In genomic region chr3:45595364-45596154, GRCh38 we compare ENCODE assay signal across 8 cellular contexts. TPM values are rescaled to one million over a fixed set of nuclear protein-coding genes. Genes with fewer than 3 reads are reported as not detected.
A peak's percentile ranks its signal among the peaks of the same experiment; 100 is the strongest.
DNase-seq lines count a peak whose midpoint lies in the region; FAIRE-seq and TF ChIP-seq lines count a peak whose summit lies in the region.

No MANE protein-coding gene starts in this region.

- H3K4me1 ChIP-seq in BLaER1, result peaks cover 73% of the 10 kb centered on the region
- 0 out of 2 replicates have a peak, but pooled peaks cover 2% of the 10 kb centered on the region for H3K4me1 ChIP-seq in HEK293 (ENCODE audit: control insufficient read depth, insufficient read depth, low read length)
- H3K4me1 ChIP-seq in astrocyte (ENCODE audit: insufficient read depth, low read length), result peaks cover 41% of the 10 kb centered on the region
- H3K4me1 ChIP-seq in mesenchymal stem cell (ENCODE audit: control insufficient read depth, insufficient read depth, low read depth, low read length), result peaks cover 47% of the 10 kb centered on the region

- H3K9me3 Mint-ChIP-seq in astrocyte (ENCODE audit: unreplicated experiment), result no peaks in the 10 kb centered on the region

- peak overlapping the region; percentile 26 for H3K27ac Mint-ChIP-seq in astrocyte (ENCODE audit: unreplicated experiment)

- POLR2A ChIA-PET in HEK293 (lab: Yijun Ruan, JAX), result interaction anchor here (1.2 to 1.5 kb wide), 2 partner anchors 17 to 94 kb away, joined by 3 read pairs; partner anchors contain the start of gene SACM1L

- H4K91ac ChIP-seq in mesenchymal stem cell (ENCODE audit: low read length), result no peak overlapping the region

- peak overlapping the region; percentile 94 for H3K27ac ChIP-seq in BLaER1
- no peak overlapping the region for H3K27ac ChIP-seq in HEK293 (ENCODE audit: extremely low read depth, low read depth, low read length)
- no peak overlapping the region for H3K27ac ChIP-seq in astrocyte (ENCODE audit: low read depth, low read length)
- peak overlapping the region; percentile 26 for H3K27ac ChIP-seq in mesenchymal stem cell (ENCODE audit: low read length, poor library complexity, severe bottlenecking)

- peak overlapping the region; percentile 96 for H3K9ac ChIP-seq in BLaER1
- H3K9ac ChIP-seq in astrocyte (ENCODE audit: low read length), result peak overlapping the region; percentile 52
- H3K9ac ChIP-seq in mesenchymal stem cell (ENCODE audit: low read length), result peak overlapping the region; percentile 88

- H4K8ac ChIP-seq in mesenchymal stem cell (ENCODE audit: low read length), result no peak overlapping the region

- peak overlapping the region; percentile 0 to 41 for H3K4ac ChIP-seq in mesenchymal stem cell (ENCODE audit: low read depth in 1 of 2, low read length in 2 of 2)

- H3K36me3 ChIP-seq in BLaER1 (peaks cover 22% of the 10 kb centered on the region), HEK293 (ENCODE audit: control insufficient read depth in 2 of 2, insufficient read depth in 1 of 2, low read length in 2 of 2) (peaks cover 0 to 25% of the 10 kb centered on the region in 2 experiments; a peak in 1 of 3 replicates), astrocyte (ENCODE audit: insufficient read depth, low read length) (peaks cover 6% of the 10 kb centered on the region), mesenchymal stem cell (ENCODE audit: control insufficient read depth in 1 of 2, insufficient read depth in 2 of 2, low read depth in 1 of 2, low read length in 2 of 2) (peaks cover 2 to 14% of the 10 kb centered on the region in 2 experiments)

- H2BK5ac ChIP-seq in mesenchymal stem cell (ENCODE audit: low read depth, low read length, poor library complexity, severe bottlenecking), result no peak overlapping the region

- no peak overlapping the region for H2BK120ac ChIP-seq in mesenchymal stem cell (ENCODE audit: low read depth, low read length)

- H2AK5ac ChIP-seq in mesenchymal stem cell (ENCODE audit: low read length, severe bottlenecking), result peak overlapping the region; percentile 19

- peaks cover 64% of the 10 kb centered on the region for H3K79me2 ChIP-seq in astrocyte (ENCODE audit: insufficient read depth, low read length)

- H3K36me3 Mint-ChIP-seq in astrocyte (ENCODE audit: low read depth, unreplicated experiment), result peaks cover 7% of the 10 kb centered on the region

- H2AFZ ChIP-seq in astrocyte (ENCODE audit: low read depth, low read length) (no peak overlapping the region), mesenchymal stem cell (ENCODE audit: low read depth, low read length) (no peak overlapping the region)

- no peaks in the 10 kb centered on the region for H3K27me3 ChIP-seq in BLaER1
- no peaks in the 10 kb centered on the region for H3K27me3 ChIP-seq in astrocyte (ENCODE audit: insufficient read depth, low read length)
- no peaks in the 10 kb centered on the region for H3K27me3 ChIP-seq in mesenchymal stem cell (ENCODE audit: control insufficient read depth in 1 of 2, insufficient read depth in 1 of 2, low read length in 2 of 2)

- H3K79me1 ChIP-seq in mesenchymal stem cell (replicated peaks; ENCODE audit: low read length, poor library complexity, severe bottlenecking), result peaks cover 2% of the 10 kb centered on the region

- peak overlapping the region; percentile 87 for H3K4me3 Mint-ChIP-seq in astrocyte (ENCODE audit: unreplicated experiment)

- no peak overlapping the region for H3K18ac ChIP-seq in mesenchymal stem cell (ENCODE audit: low read depth in 1 of 2, low read length in 2 of 2)

- CTCF ChIA-PET in HEK293 (lab: Yijun Ruan, JAX), result interaction anchor here (0.6 to 2.1 kb wide), 5 partner anchors 12 to 64 kb away, joined by 3 to 8 read pairs (median 6); no protein-coding TSS in a partner anchor

- H4K20me1 ChIP-seq in BLaER1 (peaks cover 60% of the 10 kb centered on the region), astrocyte (ENCODE audit: insufficient read depth, low read length) (peaks cover 53% of the 10 kb centered on the region)

- WGBS in mesenchymal stem cell, result 93% methylated on average over 15 of the region's 15 CpGs

- H3K23ac ChIP-seq in mesenchymal stem cell (ENCODE audit: low read length in 2 of 2), result no peak overlapping the region

- TF ChIP-seq CTCF in HEK293 (tag by site-specific recombination; IDR thresholded peaks at IDR 0.05) (no peak), astrocyte (IDR thresholded peaks at IDR 0.05; ENCODE audit: insufficient read depth, low read depth, low read length) (no peak)

- no peaks in the 10 kb centered on the region for H3K27me3 Mint-ChIP-seq in astrocyte (ENCODE audit: low read depth, unreplicated experiment)

- H3K4me3 ChIP-seq in BLaER1, result peak overlapping the region; percentile 91
- peak overlapping the region; percentile 12 for H3K4me3 ChIP-seq in HEK293 (ENCODE audit: low read depth, low read length)
- peak overlapping the region; percentile 53 for H3K4me3 ChIP-seq in astrocyte (ENCODE audit: insufficient read depth, low read depth, low read length)
- H3K4me3 ChIP-seq in mesenchymal stem cell (ENCODE audit: insufficient read depth in 1 of 2, low read depth in 1 of 2, low read length in 2 of 2), result peak overlapping the region; percentile 2 to 87

- peaks cover 33% of the 10 kb centered on the region for H3K4me1 Mint-ChIP-seq in astrocyte (ENCODE audit: low read depth, unreplicated experiment)

- no peak overlapping the region for H2BK15ac ChIP-seq in mesenchymal stem cell (ENCODE audit: low read depth, poor library complexity, severe bottlenecking)

- H3K14ac ChIP-seq in mesenchymal stem cell (ENCODE audit: low read length in 2 of 2), result peak overlapping the region in 1 of 2 experiments; percentile 29

- DNase-seq in astrocyte (ENCODE audit: low read depth) (no peak), mesenchymal stem cell (no peak), occipital lobe (lab: John Stamatoyannopoulos, UW) (no peak), NCI-H446 (lab: John Stamatoyannopoulos, UW) (no peak), SKM-1 (lab: John Stamatoyannopoulos, UW; ENCODE audit: unreplicated experiment) (no peak), kidney tubule cell (ENCODE audit: low spot score) (no peak)

- H3K4me2 ChIP-seq in BLaER1, result peak overlapping the region; percentile 100
- peak overlapping the region; percentile 91 for H3K4me2 ChIP-seq in astrocyte (ENCODE audit: low read length)
- H3K4me2 ChIP-seq in mesenchymal stem cell (ENCODE audit: low read length, poor library complexity, severe bottlenecking), result peak overlapping the region; percentile 20

- no peak for FAIRE-seq in astrocyte (lab: Jason Lieb, UNC)

- H3K9me3 ChIP-seq in BLaER1 (peaks cover 11% of the 10 kb centered on the region), HEK293 (ENCODE audit: control insufficient read depth, insufficient read depth, low read depth, low read length) (no peaks in the 10 kb centered on the region), astrocyte (ENCODE audit: insufficient read depth, low read depth, low read length) (no peaks in the 10 kb centered on the region), mesenchymal stem cell (ENCODE audit: control insufficient read depth, low read length) (no peaks in the 10 kb centered on the region)

- peak overlapping the region in 1 of 2 experiments; percentile 30 for H2BK12ac ChIP-seq in mesenchymal stem cell (ENCODE audit: low read length in 2 of 2)

TF ChIP-seq in HEK293, 187 proteins besides CTCF, POLR2A, EP300 and RAD21:
- TF ChIP-seq ZNF596 (tag by site-specific recombination; IDR thresholded peaks at IDR 0.05) (no peak), ZNF623 (tag by site-specific recombination; IDR thresholded peaks at IDR 0.05) (no peak), ZNF473 (tag by site-specific recombination; IDR thresholded peaks at IDR 0.05) (no peak), YY2 (tag by site-specific recombination; IDR thresholded peaks at IDR 0.05) (no peak), ZSCAN30 (tag by site-specific recombination; IDR thresholded peaks at IDR 0.05) (no peak), ZNF670 (tag by site-specific recombination; IDR thresholded peaks at IDR 0.05; ENCODE audit: low read depth) (no peak), KLF1 (tag by site-specific recombination; IDR thresholded peaks at IDR 0.05) (no peak), ZIC2 (tag by site-specific recombination; IDR thresholded peaks at IDR 0.05) (peak; percentile 6; the same call in 1 of the 2 replicates), HOXC10 (CRISPR knock-in tag; IDR thresholded peaks at IDR 0.05) (no peak), ZNF138 (tag by site-specific recombination; IDR thresholded peaks at IDR 0.05; ENCODE audit: borderline replicate concordance) (no peak), ZNF223 (tag by site-specific recombination; IDR thresholded peaks at IDR 0.05) (no peak), GLIS2 (tag by site-specific recombination; IDR thresholded peaks at IDR 0.05) (0 out of 2 replicates have a peak, but pooled peaks have one; percentile 13), ZNF677 (tag by site-specific recombination; IDR thresholded peaks at IDR 0.05) (no peak)
- TF ChIP-seq, protein P1, sequence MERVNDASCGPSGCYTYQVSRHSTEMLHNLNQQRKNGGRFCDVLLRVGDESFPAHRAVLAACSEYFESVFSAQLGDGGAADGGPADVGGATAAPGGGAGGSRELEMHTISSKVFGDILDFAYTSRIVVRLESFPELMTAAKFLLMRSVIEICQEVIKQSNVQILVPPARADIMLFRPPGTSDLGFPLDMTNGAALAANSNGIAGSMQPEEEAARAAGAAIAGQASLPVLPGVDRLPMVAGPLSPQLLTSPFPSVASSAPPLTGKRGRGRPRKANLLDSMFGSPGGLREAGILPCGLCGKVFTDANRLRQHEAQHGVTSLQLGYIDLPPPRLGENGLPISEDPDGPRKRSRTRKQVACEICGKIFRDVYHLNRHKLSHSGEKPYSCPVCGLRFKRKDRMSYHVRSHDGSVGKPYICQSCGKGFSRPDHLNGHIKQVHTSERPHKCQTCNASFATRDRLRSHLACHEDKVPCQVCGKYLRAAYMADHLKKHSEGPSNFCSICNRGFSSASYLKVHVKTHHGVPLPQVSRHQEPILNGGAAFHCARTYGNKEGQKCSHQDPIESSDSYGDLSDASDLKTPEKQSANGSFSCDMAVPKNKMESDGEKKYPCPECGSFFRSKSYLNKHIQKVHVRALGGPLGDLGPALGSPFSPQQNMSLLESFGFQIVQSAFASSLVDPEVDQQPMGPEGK (tag by site-specific recombination; IDR thresholded peaks at IDR 0.05), result no peak
- TF ChIP-seq, protein P2, sequence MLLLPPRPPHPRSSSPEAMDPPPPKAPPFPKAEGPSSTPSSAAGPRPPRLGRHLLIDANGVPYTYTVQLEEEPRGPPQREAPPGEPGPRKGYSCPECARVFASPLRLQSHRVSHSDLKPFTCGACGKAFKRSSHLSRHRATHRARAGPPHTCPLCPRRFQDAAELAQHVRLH (tag by site-specific recombination; IDR thresholded peaks at IDR 0.05), result no peak

RNA-seq across cellular contexts. Expression of gene LIMD1, which starts 1.0 kb away (rescaled TPM):
- total RNA-seq in astrocyte (27.2 and 28.4 TPM in 2 replicates), occipital lobe (6.7 TPM)
- polyA plus RNA-seq in mesenchymal stem cell (2013, experiment 1 of 2), result 9.4 TPM
- 8.4 TPM for polyA plus RNA-seq in mesenchymal stem cell (2013, experiment 2 of 2)

Comparison
In these comparisons a context has a peak if more than half of its experiments do, and no peak if none do; other contexts are left out.
1. H3K27ac ChIP-seq: peak in BLaER1 (single experiment) and mesenchymal stem cell (single experiment); none in HEK293 (single experiment) and astrocyte (single experiment).
2. H3K4me2 ChIP-seq: peak in every context shown above with its lines; median percentile 100 in BLaER1; 91 in astrocyte; 20 in mesenchymal stem cell.
3. H3K4me3 ChIP-seq: peak in every context shown above with its lines; median percentile 91 in BLaER1; 53 in astrocyte; 44 in mesenchymal stem cell; 12 in HEK293.
4. Peak in every context shown above with its lines, with median percentiles within 50 percentile points of each other: H3K9ac ChIP-seq.